ENCODE assay signal across 8 cellular contexts in the genomic region with DNA sequence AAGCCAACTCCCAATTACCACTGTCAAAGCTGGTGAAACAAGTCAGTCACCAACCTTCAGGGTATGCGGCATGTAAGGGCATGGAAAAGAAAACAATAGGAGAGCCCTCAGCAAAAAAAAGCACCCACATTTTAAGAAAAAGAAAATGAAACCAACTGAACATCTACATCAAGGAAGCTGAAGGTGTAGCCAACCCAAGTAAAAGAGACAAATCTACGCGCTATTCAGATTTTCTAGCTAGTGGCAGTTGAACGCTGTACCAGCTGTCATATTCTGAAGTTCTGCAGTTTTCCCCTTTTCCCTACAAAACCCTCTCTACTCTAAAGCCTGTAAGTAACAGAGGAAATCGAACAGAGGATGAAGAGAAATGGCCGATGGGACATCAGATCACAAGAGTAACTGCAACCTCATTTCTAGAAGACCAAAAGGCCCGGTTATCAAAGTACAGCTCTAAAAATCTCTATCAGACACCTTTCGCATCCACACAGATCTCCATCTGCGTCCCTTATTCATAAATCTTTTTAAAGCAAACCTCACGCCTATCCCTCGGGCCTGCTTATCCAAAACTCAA. TPM values are rescaled to one million over a fixed set of nuclear protein-coding genes. Genes with fewer than 3 reads are reported as not detected.
A peak's percentile ranks its signal among the peaks of the same experiment; 100 is the strongest.
DNase-seq lines count a peak whose midpoint lies in the region; ATAC-seq and TF ChIP-seq lines count a peak whose summit lies in the region.

No MANE protein-coding gene starts in this region.

- CTCF ChIA-PET in activated CD8-positive, alpha-beta memory T cell treated with anti-CD3 and anti-CD28 coated beads, Interleukin-2, amount 10 ng/mL, durations not matched to agents 7 days and 5 days (lab: Charles Lee) = interaction anchor here (0.7 to 5.0 kb wide), 7 partner anchors 9 to 153 kb away, joined by 3 to 30 read pairs (median 3); no protein-coding TSS in a partner anchor

- H3K9me3 Mint-ChIP-seq in activated CD8-positive, alpha-beta memory T cell treated with anti-CD3 and anti-CD28 coated beads, Interleukin-2, amount 10 ng/mL, durations not matched to agents 7 days and 5 days (ENCODE audit: low read depth) = no peaks in the 10 kb centered on the region
- no peaks in the 10 kb centered on the region for H3K9me3 Mint-ChIP-seq in endothelial cell (ENCODE audit: unreplicated experiment)
- no peaks in the 10 kb centered on the region for H3K9me3 Mint-ChIP-seq in neural crest cell

- H3K27ac Mint-ChIP-seq in activated CD8-positive, alpha-beta memory T cell treated with anti-CD3 and anti-CD28 coated beads, Interleukin-2, amount 10 ng/mL, durations not matched to agents 7 days and 5 days = peak overlapping the region; percentile 95
- peak overlapping the region; percentile 33 for H3K27ac Mint-ChIP-seq in endothelial cell (ENCODE audit: unreplicated experiment)
- H3K27ac Mint-ChIP-seq in neural crest cell (ENCODE audit: unreplicated experiment) = no peak overlapping the region

- H3K27me3 Mint-ChIP-seq in activated CD8-positive, alpha-beta memory T cell treated with anti-CD3 and anti-CD28 coated beads, Interleukin-2, amount 10 ng/mL, durations not matched to agents 7 days and 5 days = no peaks in the 10 kb centered on the region
- H3K27me3 Mint-ChIP-seq in endothelial cell (ENCODE audit: unreplicated experiment) (peaks cover 16% of the 10 kb centered on the region), neural crest cell (ENCODE audit: low read depth) (no peaks in the 10 kb centered on the region)

- no peak for DNase-seq in activated CD8-positive, alpha-beta memory T cell treated with anti-CD3 and anti-CD28 coated beads, Interleukin-2, amount 10 ng/mL, durations not matched to agents 7 days and 5 days
- DNase-seq in activated CD8-positive, alpha-beta memory T cell treated with anti-CD3 and anti-CD28 coated beads, Interleukin-2, amount 50 U/mL, for 4 hours = no peak
- DNase-seq in RKO (ENCODE audit: low spot score) (peak; percentile 24), endothelial cell (ENCODE audit: low spot score) (no peak), neural crest cell (ENCODE audit: low read depth, low spot score) (no peak), NCI-H1105 treated with DMSO at 0.1 percent for 48 hours (lab: John Stamatoyannopoulos, UW) (no peak), GF-D8 (lab: John Stamatoyannopoulos, UW) (no peak)

- TF ChIP-seq CTCF in endothelial cell (IDR thresholded peaks at IDR 0.05; ENCODE audit: unreplicated experiment) (no peak), neural crest cell (conservative IDR thresholded peaks at IDR 0.05) (no peak)

- H3K4me3 Mint-ChIP-seq in activated CD8-positive, alpha-beta memory T cell treated with anti-CD3 and anti-CD28 coated beads, Interleukin-2, amount 10 ng/mL, durations not matched to agents 7 days and 5 days = peak overlapping the region; percentile 92
- peak overlapping the region; percentile 97 for H3K4me3 Mint-ChIP-seq in endothelial cell (ENCODE audit: unreplicated experiment)
- peak overlapping the region; percentile 94 for H3K4me3 Mint-ChIP-seq in neural crest cell

- peaks cover 63% of the 10 kb centered on the region for H3K4me1 Mint-ChIP-seq in activated CD8-positive, alpha-beta memory T cell treated with anti-CD3 and anti-CD28 coated beads, Interleukin-2, amount 10 ng/mL, durations not matched to agents 7 days and 5 days
- H3K4me1 Mint-ChIP-seq in endothelial cell (ENCODE audit: unreplicated experiment) (peaks cover 47% of the 10 kb centered on the region), neural crest cell (peaks cover 70% of the 10 kb centered on the region)

- ATAC-seq in activated CD8-positive, alpha-beta memory T cell treated with anti-CD3 and anti-CD28 coated beads, Interleukin-2, amount 10 ng/mL, durations not matched to agents 7 days and 5 days = no peak
- ATAC-seq in GM21381 (IDR thresholded peaks at IDR 0.05; ENCODE audit: unreplicated experiment) = no peak

- peaks cover 25% of the 10 kb centered on the region for H3K36me3 Mint-ChIP-seq in activated CD8-positive, alpha-beta memory T cell treated with anti-CD3 and anti-CD28 coated beads, Interleukin-2, amount 10 ng/mL, durations not matched to agents 7 days and 5 days
- no peaks in the 10 kb centered on the region for H3K36me3 Mint-ChIP-seq in endothelial cell (ENCODE audit: low read depth, unreplicated experiment)
- H3K36me3 Mint-ChIP-seq in neural crest cell (ENCODE audit: low read depth) = no peaks in the 10 kb centered on the region

RNA-seq across cellular contexts. Expression of a gene that starts 1.4 kb away (rescaled TPM):
- 100 to 1,000 TPM; 106 to 122 TPM for total RNA-seq in activated CD8-positive, alpha-beta memory T cell treated with anti-CD3 and anti-CD28 coated beads, Interleukin-2, amount 10 ng/mL, durations not matched to agents 7 days and 5 days
- total RNA-seq in endothelial cell (ENCODE audit: unreplicated experiment) (94.7 TPM), neural crest cell (73.2 and 75.4 TPM in 2 replicates)
